In genomic region chr9:36986548-36987408, GRCh38 we compare ENCODE assay signal across 13 cellular contexts. TPM values are rescaled to one million over a fixed set of nuclear protein-coding genes. Genes with fewer than 3 reads are reported as not detected.
DNase-seq lines count a peak whose midpoint lies in the region; ATAC-seq and TF ChIP-seq lines count a peak whose summit lies in the region.
"Had no signal": no experiment of that assay in that cellular context is flagged by ENCODE, and none has a peak within 500 bp of the region (broad histone marks: within the 10 kb centered on the region; RNA-seq: fewer than 3 reads in every experiment).

No MANE protein-coding gene starts in this region.

- H2AK5ac ChIP-seq in mesendoderm (ENCODE audit: low read length) = no peak overlapping the region

- H3K23ac ChIP-seq in mesendoderm (ENCODE audit: low read length) = no peak overlapping the region

- no peaks in the 10 kb centered on the region for H3K79me2 ChIP-seq in mesendoderm (ENCODE audit: control insufficient read depth, insufficient read depth, low read length)

- H3K56ac ChIP-seq in mesendoderm (ENCODE audit: low read length) = peak overlapping the region; percentile 52

- H3K4me3 Mint-ChIP-seq in activated naive CD4-positive, alpha-beta T cell treated with anti-CD3 and anti-CD28 coated beads, Interleukin-2, amount 50 U/mL, for 24 hours = peak overlapping the region; percentile 41
- H3K4me3 Mint-ChIP-seq in activated naive CD8-positive, alpha-beta T cell treated with anti-CD3 and anti-CD28 coated beads for 36 hours = peak overlapping the region; percentile 33
- H3K4me3 Mint-ChIP-seq: HFFc6 had no signal

- intact Hi-C loops in vagina (cut with DNase I) = no loop called here

- H4K5ac ChIP-seq in mesendoderm (ENCODE audit: low read length) = no peak overlapping the region

- peaks cover 20% of the 10 kb centered on the region for H3K4me1 Mint-ChIP-seq in activated naive CD4-positive, alpha-beta T cell treated with anti-CD3 and anti-CD28 coated beads, Interleukin-2, amount 50 U/mL, for 24 hours
- H3K4me1 Mint-ChIP-seq in activated naive CD8-positive, alpha-beta T cell treated with anti-CD3 and anti-CD28 coated beads for 36 hours = peaks cover 14% of the 10 kb centered on the region

- ATAC-seq in thoracic aorta (ENCODE audit: insufficient number of reproducible peaks, low FRiP score, low read depth) (no peak), SK-N-SH treated with all-trans-retinoic acid at 6 μM for 48 hours (no peak)

- H3K27me3 ChIP-seq in mesendoderm (ENCODE audit: insufficient read depth, low read length, poor library complexity) = peaks cover 57% of the 10 kb centered on the region
- H3K27me3 ChIP-seq in thoracic aorta (replicated peaks; ENCODE audit: insufficient read depth) = peaks cover 13% of the 10 kb centered on the region
- no peaks in the 10 kb centered on the region for H3K27me3 ChIP-seq in vagina

- H3K9ac ChIP-seq in mesendoderm (ENCODE audit: low read length) = peak overlapping the region; percentile 38

- H3K36me3 Mint-ChIP-seq in activated naive CD4-positive, alpha-beta T cell treated with anti-CD3 and anti-CD28 coated beads, Interleukin-2, amount 50 U/mL, for 24 hours = peaks cover 9% of the 10 kb centered on the region
- peaks cover 12% of the 10 kb centered on the region for H3K36me3 Mint-ChIP-seq in activated naive CD8-positive, alpha-beta T cell treated with anti-CD3 and anti-CD28 coated beads for 36 hours

- TF ChIP-seq CTCF in thoracic aorta (IDR thresholded peaks at IDR 0.05) = no peak
- no peak for TF ChIP-seq CTCF in vagina (IDR thresholded peaks at IDR 0.05)

- H3K9me3 ChIP-seq in thoracic aorta = peaks cover 5% of the 10 kb centered on the region
- no peaks in the 10 kb centered on the region for H3K9me3 ChIP-seq in vagina

- H3K4me1 ChIP-seq in mesendoderm (ENCODE audit: control insufficient read depth, low read depth, low read length) (peaks cover 4% of the 10 kb centered on the region), thoracic aorta (ENCODE audit: control insufficient read depth in 1 of 2, low read depth in 2 of 2) (peaks cover 0 to 4% of the 10 kb centered on the region in 2 donors), vagina (peaks cover 5% of the 10 kb centered on the region)

- WGBS in mesendoderm (ENCODE audit: extremely low coverage, insufficient coverage, low lambda C conversion rate) = no CpG with 5 or more reads among the region's 51 CpGs

- peaks cover 8% of the 10 kb centered on the region for H3K9me3 Mint-ChIP-seq in activated naive CD4-positive, alpha-beta T cell treated with anti-CD3 and anti-CD28 coated beads, Interleukin-2, amount 50 U/mL, for 24 hours
- H3K9me3 Mint-ChIP-seq in activated naive CD8-positive, alpha-beta T cell treated with anti-CD3 and anti-CD28 coated beads for 36 hours = peaks cover 13% of the 10 kb centered on the region

- no peak overlapping the region for H2BK15ac ChIP-seq in mesendoderm (replicated peaks; ENCODE audit: low read depth)

- no peak overlapping the region for H2BK120ac ChIP-seq in mesendoderm (ENCODE audit: low read depth, low read length)

- no peak overlapping the region for H3K27ac Mint-ChIP-seq in activated naive CD4-positive, alpha-beta T cell treated with anti-CD3 and anti-CD28 coated beads, Interleukin-2, amount 50 U/mL, for 24 hours
- no peak overlapping the region for H3K27ac Mint-ChIP-seq in activated naive CD8-positive, alpha-beta T cell treated with anti-CD3 and anti-CD28 coated beads for 36 hours
- H3K27ac Mint-ChIP-seq: HFFc6 had no signal

- peak overlapping the region; percentile 42 for H3K18ac ChIP-seq in mesendoderm (ENCODE audit: low read length)

- H2BK5ac ChIP-seq in mesendoderm (ENCODE audit: low read length) = no peak overlapping the region

- peak overlapping the region; percentile 28 for H3K4me2 ChIP-seq in mesendoderm (ENCODE audit: low read length)

- H3K4ac ChIP-seq in mesendoderm (ENCODE audit: low read depth, low read length) = peak overlapping the region; percentile 22

- DNase-seq in activated naive CD4-positive, alpha-beta T cell (lab: John Stamatoyannopoulos, UW) = no peak
- DNase-seq in activated naive CD8-positive, alpha-beta T cell treated with anti-CD3 and anti-CD28 coated beads for 36 hours = no peak
- DNase-seq in mesendoderm (no peak), thoracic aorta (ENCODE audit: low spot score) (no peak), Kasumi-1 (lab: John Stamatoyannopoulos, UW) (no peak), vagina (ENCODE audit: extremely low spot score in 2 of 2) (no peak)
- DNase-seq: AML-193, GF-D8, HFFc6, T-helper 9 cell had no signal

- no peaks in the 10 kb centered on the region for H3K79me1 ChIP-seq in mesendoderm (ENCODE audit: low read length)

- no peak overlapping the region for H4K8ac ChIP-seq in mesendoderm (ENCODE audit: low read depth, low read length)

- no peak for TF ChIP-seq POLR2A in vagina (IDR thresholded peaks at IDR 0.05)

- H3K4me3 ChIP-seq in mesendoderm (ENCODE audit: low read length) (no peak overlapping the region), thoracic aorta (peak overlapping the region; percentile 27), vagina (no peak overlapping the region)

- H3K27ac ChIP-seq in mesendoderm (ENCODE audit: low read depth, low read length) = no peak overlapping the region
- H3K27ac ChIP-seq in thoracic aorta = no peak overlapping the region
- no peak overlapping the region for H3K27ac ChIP-seq in vagina

- H3K27me3 Mint-ChIP-seq in activated naive CD4-positive, alpha-beta T cell treated with anti-CD3 and anti-CD28 coated beads, Interleukin-2, amount 50 U/mL, for 24 hours = peaks cover 57% of the 10 kb centered on the region
- peaks cover 77% of the 10 kb centered on the region for H3K27me3 Mint-ChIP-seq in activated naive CD8-positive, alpha-beta T cell treated with anti-CD3 and anti-CD28 coated beads for 36 hours

- H3K36me3 ChIP-seq in mesendoderm (ENCODE audit: control insufficient read depth, insufficient read depth, low read length) = no peaks in the 10 kb centered on the region
- no peaks in the 10 kb centered on the region for H3K36me3 ChIP-seq in thoracic aorta
- no peaks in the 10 kb centered on the region for H3K36me3 ChIP-seq in vagina

TF ChIP-seq in SK-N-SH treated with all-trans-retinoic acid at 6 μM for 48 hours, 23 proteins besides CTCF, POLR2A, EP300 and RAD21:
- TF ChIP-seq TCF4 (CRISPR knock-in tag; IDR thresholded peaks at IDR 0.05; ENCODE audit: borderline replicate concordance) (no peak), ZNF565 (CRISPR knock-in tag; conservative IDR thresholded peaks at IDR 0.05; ENCODE audit: low read depth) (no peak)
- TF ChIP-seq, protein P1, sequence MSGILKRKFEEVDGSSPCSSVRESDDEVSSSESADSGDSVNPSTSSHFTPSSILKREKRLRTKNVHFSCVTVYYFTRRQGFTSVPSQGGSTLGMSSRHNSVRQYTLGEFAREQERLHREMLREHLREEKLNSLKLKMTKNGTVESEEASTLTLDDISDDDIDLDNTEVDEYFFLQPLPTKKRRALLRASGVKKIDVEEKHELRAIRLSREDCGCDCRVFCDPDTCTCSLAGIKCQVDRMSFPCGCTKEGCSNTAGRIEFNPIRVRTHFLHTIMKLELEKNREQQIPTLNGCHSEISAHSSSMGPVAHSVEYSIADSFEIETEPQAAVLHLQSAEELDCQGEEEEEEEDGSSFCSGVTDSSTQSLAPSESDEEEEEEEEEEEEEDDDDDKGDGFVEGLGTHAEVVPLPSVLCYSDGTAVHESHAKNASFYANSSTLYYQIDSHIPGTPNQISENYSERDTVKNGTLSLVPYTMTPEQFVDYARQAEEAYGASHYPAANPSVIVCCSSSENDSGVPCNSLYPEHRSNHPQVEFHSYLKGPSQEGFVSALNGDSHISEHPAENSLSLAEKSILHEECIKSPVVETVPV (CRISPR knock-in tag; IDR thresholded peaks at IDR 0.05) = no peak

RNA-seq across cellular contexts. Expression of gene PAX5, which starts 47.3 kb away (rescaled TPM):
- total RNA-seq in activated naive CD8-positive, alpha-beta T cell treated with anti-CD3 and anti-CD28 coated beads for 36 hours = 1 to 10 TPM; 2.2 to 2.4 TPM
- polyA plus RNA-seq in mesendoderm (2013, experiment 1 of 2) = 0.06 TPM
- 0.08 TPM for polyA plus RNA-seq in mesendoderm (2013, experiment 2 of 2)
- total RNA-seq in thoracic aorta = under 1 TPM in 1 of 2 donors, not detected in 1; 0.21 TPM
- 0.25 TPM for total RNA-seq in vagina
- total RNA-seq: HFFc6, LHCN-M2 had no signal
